Comparison of ENCODE assay signal across 15 cellular contexts in genomic region chr4:79083406-79084010, GRCh38.
DNase-seq lines count a peak whose midpoint lies in the region; ATAC-seq and TF ChIP-seq lines count a peak whose summit lies in the region.
"Had no signal": no experiment of that assay in that cellular context is flagged by ENCODE, and none has a peak within 500 bp of the region (broad histone marks: within the 10 kb centered on the region; RNA-seq: fewer than 3 reads in every experiment).

No MANE protein-coding gene starts in this region.

- H3K36me3 ChIP-seq in adipocyte (ENCODE audit: control insufficient read depth, insufficient read depth, low read length, severe bottlenecking), result no peaks in the 10 kb centered on the region
- H3K36me3 ChIP-seq in cardiac muscle cell, result no peaks in the 10 kb centered on the region
- H3K36me3 ChIP-seq in stomach, result no peaks in the 10 kb centered on the region

- intact Hi-C loops in stomach (cut with DNase I; ENCODE audit: low total_unique reads), result no loop called here

- peak overlapping the region; percentile 71 for H3K9ac ChIP-seq in adipocyte (ENCODE audit: low read length)

- no peak for TF ChIP-seq POLR2A in stomach (IDR thresholded peaks at IDR 0.05)

- DNase-seq in adipocyte (ENCODE audit: low read depth) (no peak), cardiac muscle cell (ENCODE audit: low read depth in 1 of 2, low spot score in 1 of 2) (peak; percentile 3 to 96), midbrain (lab: John Stamatoyannopoulos, UW) (peak; percentile 21), stomach (no peak), COR-L47 (lab: John Stamatoyannopoulos, UW) (no peak), SKM-1 treated with dmso at 0.1 percent for 144 hours (lab: John Stamatoyannopoulos, UW; ENCODE audit: unreplicated experiment) (no peak)
- DNase-seq: activated CD4-positive, alpha-beta T cell treated with anti-CD3 and anti-CD28 coated beads for 4 hours; activated CD8-positive, alpha-beta memory T cell treated with anti-CD3 and anti-CD28 coated beads, Interleukin-2, amount 50 U/mL, for 48 hours; activated naive CD4-positive, alpha-beta T cell treated with anti-CD3 and anti-CD28 coated beads, Interleukin-2, amount 10 ng/mL, durations not matched to agents 7 days and 5 days; KBM-7; NCI-H1105; stimulated activated naive CD4-positive, alpha-beta T cell treated with Interleukin-2 at 50 U/mL for 16 hours; T1000 had no signal

- H3K4me1 ChIP-seq in adipocyte (ENCODE audit: control insufficient read depth, insufficient read depth, low read length) (peaks cover 14% of the 10 kb centered on the region), cardiac muscle cell (ENCODE audit: low read depth) (peaks cover 36% of the 10 kb centered on the region), stomach (no peaks in the 10 kb centered on the region)

- H3K4me3 ChIP-seq in adipocyte (ENCODE audit: low read length) (peak overlapping the region; percentile 57), cardiac muscle cell (no peak overlapping the region), stomach (no peak overlapping the region)

- no peak for ATAC-seq in HG02938 (IDR thresholded peaks at IDR 0.05; ENCODE audit: unreplicated experiment)

- no peaks in the 10 kb centered on the region for H3K27me3 ChIP-seq in adipocyte (replicated peaks; ENCODE audit: control insufficient read depth, insufficient read depth, low read length)
- no peaks in the 10 kb centered on the region for H3K27me3 ChIP-seq in cardiac muscle cell
- no peaks in the 10 kb centered on the region for H3K27me3 ChIP-seq in stomach

- TF ChIP-seq CTCF in cardiac muscle cell (IDR thresholded peaks at IDR 0.05; ENCODE audit: low read depth, low read length) (no peak), stomach (IDR thresholded peaks at IDR 0.05) (no peak)

- peak overlapping the region; percentile 95 for H3K27ac ChIP-seq in cardiac muscle cell
- H3K27ac ChIP-seq in stomach, result peak overlapping the region in 1 of 5 donors; percentile 75
- H3K27ac ChIP-seq: HL-60 had no signal

- 23 to 52% (median 41%) methylated on average over 2 of the region's 2 CpGs for WGBS in stomach, 5 donors

- peak; percentile 96 for TF ChIP-seq EP300 in stomach (IDR thresholded peaks at IDR 0.05)

- H3K9me3 ChIP-seq in adipocyte (ENCODE audit: control insufficient read depth, low read length) (peaks cover 12% of the 10 kb centered on the region), cardiac muscle cell (ENCODE audit: low read depth) (no peaks in the 10 kb centered on the region), stomach (peaks cover 0 to 13% (median 5%) of the 10 kb centered on the region in 4 donors)

Comparison
In these comparisons a context has a peak if more than half of its experiments do, and no peak if none do; other contexts are left out.
1. DNase-seq: peak in cardiac muscle cell (2 of 2) and midbrain (single experiment); none in adipocyte (single experiment), stomach (single experiment), COR-L47 (single experiment) and SKM-1 treated with dmso at 0.1 percent for 144 hours (single experiment).